In genomic region chr9:73083519-73083918, GRCh38 we compare ENCODE assay signal across 25 cellular contexts.
"Had no signal": no experiment of that assay in that cellular context is flagged by ENCODE, and none has a peak within 500 bp of the region (broad histone marks: within the 10 kb centered on the region; RNA-seq: fewer than 3 reads in every experiment).

No MANE protein-coding gene starts in this region.

- H3K36me3 ChIP-seq: left lung, ovary, right atrium auricular region, stomach, thyroid gland, transverse colon, upper lobe of left lung, vagina had no signal

- H3K27ac ChIP-seq: left lung, ovary, right atrium auricular region, skin epidermis, stomach, testis, thyroid gland, transverse colon, upper lobe of left lung, vagina had no signal

- DNase-seq: hippocampal formation; kidney glomerular epithelial cell; left cardiac atrium; left lung; mesendoderm; naive B cell; ovary; stimulated activated CD4-positive, alpha-beta T cell treated with anti-CD3 and anti-CD28 coated beads, Interleukin-12 subunit alpha, Interleukin-12 subunit beta, amount 100 ng/mL, for 4 hours; stimulated activated CD4-positive, alpha-beta T cell treated with anti-CD3 and anti-CD28 coated beads, Interleukin-15, amount 100 ng/mL, for 24 hours; stimulated activated CD4-positive, alpha-beta T cell treated with anti-CD3 and anti-CD28 coated beads, Interleukin-2, amount 100 ng/mL, for 24 hours; stimulated activated CD4-positive, alpha-beta T cell treated with anti-CD3 and anti-CD28 coated beads, Interleukin-4, amount 100 ng/mL, for 1 hour; stimulated activated naive B cell treated with anti-CD40 and anti-IgM and Interleukin-4, amounts not matched to agents 10 μg/mL and 1 μg/mL and 100 μg/mL, for 72 hours; stimulated activated naive CD8-positive, alpha-beta T cell treated with anti-CD3 and anti-CD28 coated beads, Interleukin-15, Interleukin-2, amounts not matched to agents 100 U/mL and 50 U/mL, for 24 hours; stomach; testis; thyroid gland; transverse colon; upper lobe of left lung had no signal

- FAIRE-seq: keratinocyte had no signal

- ATAC-seq: left cardiac atrium; left lung; natural killer cell treated with Interleukin-12 subunit alpha and Interleukin-12 subunit beta and Interleukin-15 and Interleukin-18, amount 100 ng/mL, for 72 hours; sciatic nerve; stimulated activated naive B cell treated with anti-CD40 and anti-IgM and Interleukin-4, amounts not matched to agents 10 μg/mL and 1 μg/mL and 100 μg/mL, for 72 hours; stimulated activated naive CD8-positive, alpha-beta T cell treated with anti-CD3 and anti-CD28 coated beads, Interleukin-15, Interleukin-2, amounts not matched to agents 100 U/mL and 50 U/mL, for 24 hours had no signal

- H3K27me3 ChIP-seq: left lung, ovary, right atrium auricular region, stomach, testis, thyroid gland, transverse colon, upper lobe of left lung, vagina had no signal

- H3K4me1 ChIP-seq: left lung, right atrium auricular region, upper lobe of left lung, vagina had no signal

- H3K4me3 ChIP-seq: left lung, lung, ovary, right atrium auricular region, skin epidermis, stomach, testis, thyroid gland, transverse colon, upper lobe of left lung, vagina had no signal

- H3K9me3 ChIP-seq: left lung, ovary, right atrium auricular region, stomach, testis, thyroid gland, transverse colon, upper lobe of left lung, vagina had no signal
